ENCODE assay signal across 21 cellular contexts in genomic region chr15:50824507-50824906, GRCh38.
"Had no signal": no experiment of that assay in that cellular context is flagged by ENCODE, and none has a peak within 500 bp of the region (broad histone marks: within the 10 kb centered on the region; RNA-seq: fewer than 3 reads in every experiment).

No MANE protein-coding gene starts in this region.

- H3K36me3 ChIP-seq: SJSA1 had no signal

- DNase-seq: Kasumi-1, MM.1S, NCI-H1092 treated with DMSO at 0.1 percent for 48 hours, NCI-H1436, NCI-H187, NCI-H2029, NCI-H2081 treated with DMSO at 0.1 percent for 48 hours, NCI-H2171, NCI-H226, NCI-H446, NCI-H510A, NCI-H524 treated with DMSO at 0.1 percent for 48 hours, NCI-H69, NCI-H774, Right ventricle myocardium superior, RPMI8226, SIG-M5 had no signal

- H3K27ac ChIP-seq: KMS-11, SJSA1, SK-N-MC had no signal

- H3K4me2 ChIP-seq: KMS-11 had no signal

- H3K9me3 ChIP-seq: SJSA1 had no signal

- FAIRE-seq: RCC 7860 had no signal

- H3K9ac ChIP-seq: KMS-11 had no signal

- H3K27me3 ChIP-seq: SJSA1 had no signal

- H3K4me3 ChIP-seq: SJSA1, SK-N-MC had no signal
